Comparison of ENCODE assay signal across 8 cellular contexts in the genomic region with DNA sequence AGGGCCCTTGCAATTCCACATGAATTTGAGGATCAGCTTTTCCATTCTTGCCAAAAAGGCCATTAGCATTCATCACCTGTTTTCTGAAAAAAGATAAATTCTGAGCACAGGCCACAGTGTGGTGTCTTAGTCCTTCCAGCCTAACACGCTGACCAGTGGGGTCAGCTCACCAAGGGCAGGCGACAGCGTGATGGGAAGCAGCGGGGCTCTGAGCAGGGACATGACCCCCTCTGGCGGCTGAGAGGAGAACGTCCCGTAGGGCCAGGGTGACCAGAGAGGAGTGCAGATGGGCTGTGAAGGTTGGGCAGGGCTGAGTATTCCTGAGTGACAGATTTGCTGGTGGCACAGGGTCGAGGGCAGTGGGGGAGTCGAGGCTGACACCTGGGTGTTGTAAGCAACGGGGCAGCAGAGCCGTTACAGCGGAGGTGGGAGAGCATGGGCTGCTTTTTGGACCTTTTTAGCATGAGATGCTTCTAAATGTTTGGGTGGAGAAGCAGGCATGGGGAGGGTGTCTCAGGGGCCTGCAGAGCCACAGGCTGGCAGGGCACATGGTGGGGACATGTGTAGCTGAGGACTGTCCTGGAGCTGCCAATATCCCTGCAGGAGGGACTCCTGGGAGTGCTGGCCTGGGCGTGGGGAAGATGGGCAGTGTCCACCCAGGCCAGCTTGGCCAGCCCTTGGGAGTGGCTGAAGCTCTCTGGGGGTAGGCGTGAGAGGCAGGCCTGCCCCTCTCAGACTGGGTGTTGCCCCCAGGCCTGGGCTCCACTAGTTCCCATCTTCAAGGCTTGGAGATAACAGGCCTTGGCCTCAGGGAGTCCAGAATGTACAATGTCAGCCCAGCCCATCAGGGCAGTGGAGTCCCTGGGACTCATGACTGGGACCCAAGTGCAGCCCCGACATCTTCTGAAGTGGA. TPM values are rescaled to one million over a fixed set of nuclear protein-coding genes. Genes with fewer than 3 reads are reported as not detected.
DNase-seq lines count a peak whose midpoint lies in the region; ATAC-seq and TF ChIP-seq lines count a peak whose summit lies in the region.

No MANE protein-coding gene starts in this region.

- DNase-seq in GDM1 (lab: John Stamatoyannopoulos, UW) (peak; percentile 61), NB4 (ENCODE audit: low read depth) (peak; percentile 78), T-helper 1 cell (peak in 4 of 5 donors; percentile 34 to 66 (median 54)), amniotic stem cell (lab: John Stamatoyannopoulos, UW) (peak; percentile 57), left ventricle myocardium inferior (peak; percentile 88), renal cortical epithelial cell (ENCODE audit: low read depth) (peak; percentile 55)

- TF ChIP-seq CTCF in NB4 (IDR thresholded peaks at IDR 0.05; ENCODE audit: low read depth, low read length) (peak; percentile 89), left ventricle myocardium inferior (IDR thresholded peaks at IDR 0.05; ENCODE audit: borderline replicate concordance) (peak; percentile 95)

- H3K4me3 ChIP-seq in NB4 (ENCODE audit: low read depth, low read length) (no peak overlapping the region), left ventricle myocardium inferior (no peak overlapping the region)

- H3K27me3 ChIP-seq in left ventricle myocardium inferior (ENCODE audit: low read depth): no peaks in the 10 kb centered on the region

- no peaks in the 10 kb centered on the region for H3K9me3 ChIP-seq in left ventricle myocardium inferior (replicated peaks)

- peak overlapping the region; percentile 94 for H3K27ac ChIP-seq in left ventricle myocardium inferior (replicated peaks)

- peaks cover 41% of the 10 kb centered on the region for H3K4me1 ChIP-seq in left ventricle myocardium inferior

- TF ChIP-seq POLR2A in NB4 (IDR thresholded peaks at IDR 0.05; ENCODE audit: extremely low read depth, insufficient read length): no peak

- intact Hi-C loops in left ventricle myocardium inferior (cut with micrococcal nuclease): loop anchor here (10.0 kb wide), 1 partner anchor 142 kb away; no protein-coding TSS in a partner anchor

- ATAC-seq in HG03520 (IDR thresholded peaks at IDR 0.05; ENCODE audit: unreplicated experiment): no peak
- ATAC-seq in HG03097 (IDR thresholded peaks at IDR 0.05; ENCODE audit: low FRiP score, unreplicated experiment): no peak

- no peaks in the 10 kb centered on the region for H3K36me3 ChIP-seq in left ventricle myocardium inferior

RNA-seq across cellular contexts. Expression of a gene that starts 8.6 kb away (rescaled TPM):
- total RNA-seq in left ventricle myocardium inferior: not detected
- total RNA-seq in renal cortical epithelial cell: 0.05 TPM in 1 of 2 replicates, not detected in the other

RNA-seq across cellular contexts. Expression of a gene that starts 12.6 kb away (rescaled TPM):
- total RNA-seq in left ventricle myocardium inferior: 0.47 TPM
- 0.35 TPM in 1 of 2 replicates, not detected in the other for total RNA-seq in renal cortical epithelial cell

RNA-seq across cellular contexts. Expression of a gene that starts 15.6 kb away (rescaled TPM):
- total RNA-seq in left ventricle myocardium inferior: 158 TPM
- 109 and 209 TPM in 2 replicates for total RNA-seq in renal cortical epithelial cell
